ENCODE assay signal across 34 cellular contexts in the genomic region with DNA sequence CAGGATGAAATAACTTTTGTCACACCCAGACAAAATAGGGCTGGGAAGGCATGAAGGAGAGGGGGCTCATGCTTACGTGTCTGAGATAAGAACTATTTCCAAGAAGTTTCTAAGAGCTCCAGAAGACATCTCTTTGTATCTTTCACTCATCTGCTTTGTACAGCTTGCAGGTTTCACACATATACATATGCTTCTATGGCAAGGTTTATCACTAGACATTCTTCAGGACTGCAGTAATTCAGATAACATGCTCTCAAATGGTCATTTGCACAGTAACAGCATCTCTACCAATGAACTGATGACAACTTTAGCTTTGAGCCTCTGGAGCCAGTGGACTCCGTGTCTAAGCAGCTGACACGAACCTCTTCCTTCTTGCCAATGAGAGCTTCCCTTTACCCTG. TPM values are rescaled to one million over a fixed set of nuclear protein-coding genes. Genes with fewer than 3 reads are reported as not detected.
"Had no signal": no experiment of that assay in that cellular context is flagged by ENCODE, and none has a peak within 500 bp of the region (broad histone marks: within the 10 kb centered on the region; RNA-seq: fewer than 3 reads in every experiment).

No MANE protein-coding gene starts in this region.

- H3K27me3 ChIP-seq: stomach, suprapubic skin, testis, thyroid gland, tibial nerve, transverse colon, upper lobe of left lung, upper lobe of right lung, uterus, vagina had no signal

- H3K9me3 Mint-ChIP-seq: stimulated activated effector memory CD8-positive, alpha-beta T cell treated with anti-CD3 and anti-CD28 coated beads, Interleukin-12 subunit alpha, Interleukin-12 subunit beta, amount 100 ng/mL, for 72 hours; stimulated activated memory B cell treated with anti-CD40 and anti-IgM and Interleukin-4, amounts not matched to agents 10 μg/mL and 1 μg/mL and 100 μg/mL, for 72 hours; stimulated activated naive CD8-positive, alpha-beta T cell treated with anti-CD3 and anti-CD28 coated beads, Interleukin-15, amount 100 ng/mL, for 72 hours; stimulated activated naive CD8-positive, alpha-beta T cell treated with anti-CD3 and anti-CD28 coated beads, Interleukin-15, Interleukin-2, amounts not matched to agents 100 ng/mL and 50 ng/mL, for 24 hours had no signal

- H3K4me3 ChIP-seq: stomach, suprapubic skin, testis, thoracic aorta, thyroid gland, tibial artery, tibial nerve, transverse colon, upper lobe of left lung, upper lobe of right lung, uterus, vagina had no signal

- FAIRE-seq: urothelium cell line had no signal

- H3K4me1 Mint-ChIP-seq: stimulated activated memory B cell treated with anti-CD40 and anti-IgM and Interleukin-4, amounts not matched to agents 10 μg/mL and 1 μg/mL and 100 μg/mL, for 72 hours; stimulated activated naive B cell treated with anti-CD40 and anti-IgM and Interleukin-4, amounts not matched to agents 10 μg/mL and 1 μg/mL and 100 μg/mL, for 72 hours; stimulated activated naive CD8-positive, alpha-beta T cell treated with anti-CD3 and anti-CD28 coated beads, Interleukin-15, amount 100 ng/mL, for 72 hours had no signal

- ATAC-seq: stimulated activated effector memory CD8-positive, alpha-beta T cell treated with anti-CD3 and anti-CD28 coated beads, Interleukin-12 subunit alpha, Interleukin-12 subunit beta, amount 100 ng/mL, for 72 hours; stimulated activated memory B cell treated with anti-CD40 and anti-IgM and Interleukin-4, amounts not matched to agents 10 μg/mL and 1 μg/mL and 100 μg/mL, for 72 hours; stimulated activated naive B cell treated with anti-CD40 and anti-IgM and Interleukin-4, amounts not matched to agents 10 μg/mL and 1 μg/mL and 100 μg/mL, for 72 hours; stimulated activated naive CD8-positive, alpha-beta T cell treated with anti-CD3 and anti-CD28 coated beads, Interleukin-15, amount 100 ng/mL, for 72 hours; stimulated activated naive CD8-positive, alpha-beta T cell treated with anti-CD3 and anti-CD28 coated beads, Interleukin-15, Interleukin-2, amounts not matched to agents 100 U/mL and 50 U/mL, for 24 hours; upper lobe of right lung had no signal

- DNase-seq: stimulated activated CD4-positive, alpha-beta T cell treated with anti-CD3 and anti-CD28 coated beads, Interleukin-2, amount 100 ng/mL, for 48 hours; stimulated activated CD4-positive, alpha-beta T cell treated with anti-CD3 and anti-CD28 coated beads, Interleukin-4, amount 100 ng/mL, for 1 hour; stimulated activated CD4-positive, alpha-beta T cell treated with anti-CD3 and anti-CD28 coated beads, Interleukin-4, amount 100 ng/mL, for 24 hours; stimulated activated CD4-positive, alpha-beta T cell treated with anti-CD3 and anti-CD28 coated beads, Interleukin-4, amount 100 ng/mL, for 4 hours; stimulated activated CD8-positive, alpha-beta memory T cell treated with anti-CD3 and anti-CD28 coated beads, Interleukin-4, amount 100 ng/mL, for 48 hours; stimulated activated naive B cell treated with anti-CD40 and anti-IgM and Interleukin-4, amounts not matched to agents 10 μg/mL and 1 μg/mL and 100 μg/mL, for 72 hours; stimulated activated naive CD4-positive, alpha-beta T cell; stimulated activated naive CD4-positive, alpha-beta T cell treated with Interleukin-2 at 50 U/mL for 16 hours; stimulated activated naive CD8-positive, alpha-beta T cell treated with anti-CD3 and anti-CD28 coated beads, Interleukin-15, amount 100 ng/mL, for 72 hours; stimulated activated naive CD8-positive, alpha-beta T cell treated with anti-CD3 and anti-CD28 coated beads, Interleukin-15, Interleukin-2, amounts not matched to agents 100 U/mL and 50 U/mL, for 24 hours; stomach; substantia nigra; testis; thyroid gland; tibial artery; transverse colon; trophoblast cell; uterus had no signal

- H3K9me3 ChIP-seq: stomach, suprapubic skin, testis, thoracic aorta, thyroid gland, tibial artery, tibial nerve, transverse colon, upper lobe of left lung, upper lobe of right lung, uterus, vagina had no signal

- H3K4me3 Mint-ChIP-seq: stimulated activated effector memory CD8-positive, alpha-beta T cell treated with anti-CD3 and anti-CD28 coated beads, Interleukin-12 subunit alpha, Interleukin-12 subunit beta, amount 100 ng/mL, for 72 hours; stimulated activated memory B cell treated with anti-CD40 and anti-IgM and Interleukin-4, amounts not matched to agents 10 μg/mL and 1 μg/mL and 100 μg/mL, for 72 hours; stimulated activated naive B cell treated with anti-CD40 and anti-IgM and Interleukin-4, amounts not matched to agents 10 μg/mL and 1 μg/mL and 100 μg/mL, for 72 hours; stimulated activated naive CD8-positive, alpha-beta T cell treated with anti-CD3 and anti-CD28 coated beads, Interleukin-15, amount 100 ng/mL, for 72 hours; stimulated activated naive CD8-positive, alpha-beta T cell treated with anti-CD3 and anti-CD28 coated beads, Interleukin-15, Interleukin-2, amounts not matched to agents 100 ng/mL and 50 ng/mL, for 24 hours; type B pancreatic cell had no signal

- H3K27ac ChIP-seq: stomach, suprapubic skin, testis, thoracic aorta, thyroid gland, tibial artery, tibial nerve, transverse colon, upper lobe of left lung, upper lobe of right lung, uterus, vagina had no signal

- H3K27ac Mint-ChIP-seq: stimulated activated effector memory CD8-positive, alpha-beta T cell treated with anti-CD3 and anti-CD28 coated beads, Interleukin-12 subunit alpha, Interleukin-12 subunit beta, amount 100 ng/mL, for 72 hours; stimulated activated memory B cell treated with anti-CD40 and anti-IgM and Interleukin-4, amounts not matched to agents 10 μg/mL and 1 μg/mL and 100 μg/mL, for 72 hours; stimulated activated naive B cell treated with anti-CD40 and anti-IgM and Interleukin-4, amounts not matched to agents 10 μg/mL and 1 μg/mL and 100 μg/mL, for 72 hours; stimulated activated naive CD8-positive, alpha-beta T cell treated with anti-CD3 and anti-CD28 coated beads, Interleukin-15, amount 100 ng/mL, for 72 hours; stimulated activated naive CD8-positive, alpha-beta T cell treated with anti-CD3 and anti-CD28 coated beads, Interleukin-15, Interleukin-2, amounts not matched to agents 100 ng/mL and 50 ng/mL, for 24 hours; type B pancreatic cell had no signal

- H3K36me3 Mint-ChIP-seq: stimulated activated effector memory CD8-positive, alpha-beta T cell treated with anti-CD3 and anti-CD28 coated beads, Interleukin-12 subunit alpha, Interleukin-12 subunit beta, amount 100 ng/mL, for 72 hours; stimulated activated memory B cell treated with anti-CD40 and anti-IgM and Interleukin-4, amounts not matched to agents 10 μg/mL and 1 μg/mL and 100 μg/mL, for 72 hours; type B pancreatic cell had no signal

- H3K36me3 ChIP-seq: stomach, suprapubic skin, thoracic aorta, thyroid gland, tibial artery, tibial nerve, transverse colon, upper lobe of left lung, upper lobe of right lung, uterus, vagina had no signal

- H3K4me1 ChIP-seq: stomach, suprapubic skin, testis, thyroid gland, tibial artery, tibial nerve, transverse colon, upper lobe of left lung, upper lobe of right lung, uterus, vagina had no signal

RNA-seq across cellular contexts. Expression of a gene that starts 3.2 kb away (rescaled TPM):
- total RNA-seq: stomach, subcutaneous adipose tissue, suprapubic skin, temporal lobe, testis, thoracic aorta, thyroid gland, tibial nerve, transverse colon, upper lobe of left lung, upper lobe of right lung, ureter, urinary bladder, uterus, vagina had no signal
- polyA plus RNA-seq: stomach, thymus, urinary bladder had no signal

RNA-seq across cellular contexts. Expression of a gene that starts 36.0 kb away (rescaled TPM):
- total RNA-seq: subcutaneous adipose tissue, suprapubic skin, temporal lobe, thyroid gland, tibial nerve, transverse colon, upper lobe of right lung, urinary bladder, uterus, vagina had no signal
- polyA plus RNA-seq: stomach, thymus, urinary bladder had no signal

RNA-seq across cellular contexts. Expression of a gene that starts 44.4 kb away (rescaled TPM):
- total RNA-seq: subcutaneous adipose tissue, suprapubic skin, temporal lobe, thoracic aorta, thyroid gland, tibial nerve, transverse colon, upper lobe of left lung, upper lobe of right lung, ureter, urinary bladder, uterus, vagina had no signal
- polyA plus RNA-seq: stomach, urinary bladder had no signal

RNA-seq across cellular contexts. Expression of a gene that starts 52.5 kb away (rescaled TPM):
- total RNA-seq: stomach, subcutaneous adipose tissue, suprapubic skin, temporal lobe, thoracic aorta, thyroid gland, tibial nerve, transverse colon, upper lobe of left lung, upper lobe of right lung, ureter, urinary bladder, uterus, vagina had no signal
- polyA plus RNA-seq: stomach, thymus, urinary bladder had no signal
